In the genomic region with DNA sequence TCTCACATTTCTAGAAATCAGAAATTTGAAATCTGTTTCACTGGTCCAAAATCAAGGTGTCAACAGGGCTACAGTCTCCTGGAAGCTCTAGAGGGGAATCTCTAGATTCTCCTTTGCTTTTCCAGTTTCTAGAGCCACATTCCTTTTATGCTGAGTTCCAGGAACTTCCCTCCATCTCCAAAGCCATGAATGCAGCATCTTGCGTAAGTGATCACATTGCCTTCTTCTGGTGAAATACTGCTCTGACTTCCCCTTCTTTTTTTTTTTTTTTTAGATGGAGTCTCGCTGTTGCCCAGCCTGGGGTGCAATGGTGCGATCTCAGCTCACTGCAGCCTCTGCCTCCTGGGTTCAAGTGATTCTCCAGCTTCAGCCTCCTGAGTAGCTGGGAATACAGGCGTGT, we compare ENCODE assay signal across 23 cellular contexts. TPM values are rescaled to one million over a fixed set of nuclear protein-coding genes. Genes with fewer than 3 reads are reported as not detected.
DNase-seq lines count a peak whose midpoint lies in the region; ATAC-seq and TF ChIP-seq lines count a peak whose summit lies in the region.
"Had no signal": no experiment of that assay in that cellular context is flagged by ENCODE, and none has a peak within 500 bp of the region (broad histone marks: within the 10 kb centered on the region; RNA-seq: fewer than 3 reads in every experiment).

No MANE protein-coding gene starts in this region.

- no peaks in the 10 kb centered on the region for H3K4me1 Mint-ChIP-seq in MCF 10A (ENCODE audit: insufficient read depth, unreplicated experiment)

- no peak overlapping the region for H3K27ac ChIP-seq in breast epithelium
- no peak overlapping the region for H3K27ac ChIP-seq in vagina
- H3K27ac ChIP-seq: PC-9, RWPE1, SJCRH30 had no signal

- POLR2A ChIA-PET in MCF 10A (lab: Yijun Ruan, JAX), result no interaction called here

- no peak for ATAC-seq in GM21360 (IDR thresholded peaks at IDR 0.05; ENCODE audit: unreplicated experiment)
- ATAC-seq in HG03095 (IDR thresholded peaks at IDR 0.05; ENCODE audit: unreplicated experiment), result no peak
- no peak for ATAC-seq in GM19463 (IDR thresholded peaks at IDR 0.05; ENCODE audit: unreplicated experiment)
- ATAC-seq: CD8-positive, alpha-beta T cell; HCT116 had no signal

- H3K27me3 ChIP-seq in breast epithelium (no peaks in the 10 kb centered on the region), vagina (no peaks in the 10 kb centered on the region)
- H3K27me3 ChIP-seq: SJCRH30 had no signal

- no TSS peak for BruUV-seq in MCF 10A (replicated peaks; lab: Mats Ljungman, UMichigan)

- H3K27ac Mint-ChIP-seq in MCF 10A (ENCODE audit: low read depth, unreplicated experiment), result no peak overlapping the region
- H3K27ac Mint-ChIP-seq: CD8-positive, alpha-beta T cell had no signal

- in situ Hi-C loops in SK-MEL-5 (cut with HindIII; ENCODE audit: low pct_unique_long_range_greater_than_20kb, low sequenced_read_pairs), result no loop called here

- no peaks in the 10 kb centered on the region for H3K36me3 Mint-ChIP-seq in MCF 10A (ENCODE audit: insufficient read depth, unreplicated experiment)
- H3K36me3 Mint-ChIP-seq: CD8-positive, alpha-beta T cell had no signal

- no peak overlapping the region for H3K4me3 ChIP-seq in breast epithelium
- no peak overlapping the region for H3K4me3 ChIP-seq in fibroblast of pulmonary artery (replicated peaks; ENCODE audit: low read depth, low read length)
- no peak overlapping the region for H3K4me3 ChIP-seq in vagina
- H3K4me3 ChIP-seq: PC-9, SJCRH30 had no signal

- DNase-seq in MCF 10A (ENCODE audit: unreplicated experiment) (peak; percentile 29), breast epithelium (ENCODE audit: low spot score in 2 of 2) (no peak), SK-MEL-5 (ENCODE audit: low read depth, low spot score) (peak; percentile 27), fibroblast of pulmonary artery (ENCODE audit: low read depth) (peak; percentile 15), vagina (ENCODE audit: extremely low spot score in 2 of 2) (no peak)
- DNase-seq: CD8-positive, alpha-beta T cell; DMS53; EL; GOT3; KG1; NCI-H1092 treated with DMSO at 0.1 percent for 48 hours; NCI-H2081; NCI-H2171 treated with DMSO at 0.1 percent for 48 hours; NCI-H774; PC-9; SJCRH30; SW 1271 had no signal

- H3K4me1 ChIP-seq in breast epithelium, result no peaks in the 10 kb centered on the region
- H3K4me1 ChIP-seq in vagina, result no peaks in the 10 kb centered on the region
- H3K4me1 ChIP-seq: SJCRH30 had no signal

- no peaks in the 10 kb centered on the region for H3K27me3 Mint-ChIP-seq in MCF 10A (ENCODE audit: insufficient read depth, unreplicated experiment)

- H3K4me3 Mint-ChIP-seq in MCF 10A (ENCODE audit: unreplicated experiment), result no peak overlapping the region
- H3K4me3 Mint-ChIP-seq: CD8-positive, alpha-beta T cell had no signal

- H3K9me3 ChIP-seq in breast epithelium (no peaks in the 10 kb centered on the region), vagina (no peaks in the 10 kb centered on the region)
- H3K9me3 ChIP-seq: SJCRH30 had no signal

- no peaks in the 10 kb centered on the region for H3K9me3 Mint-ChIP-seq in MCF 10A (ENCODE audit: unreplicated experiment)
- H3K9me3 Mint-ChIP-seq: CD8-positive, alpha-beta T cell had no signal

- TF ChIP-seq POLR2A in breast epithelium (IDR thresholded peaks at IDR 0.05), result no peak
- TF ChIP-seq POLR2A in vagina (IDR thresholded peaks at IDR 0.05), result no peak

- CTCF ChIA-PET in MCF 10A (lab: Yijun Ruan, JAX), result interaction anchor here (0.6 to 0.7 kb wide), 2 partner anchors 12 to 1393 kb away, joined by 3 read pairs; no protein-coding TSS in a partner anchor

- TF ChIP-seq CTCF in MCF 10A (IDR thresholded peaks at IDR 0.05; ENCODE audit: unreplicated experiment) (no peak), breast epithelium (IDR thresholded peaks at IDR 0.05) (no peak), fibroblast of pulmonary artery (IDR thresholded peaks at IDR 0.05; ENCODE audit: low read length, missing control alignments) (no peak), vagina (IDR thresholded peaks at IDR 0.05) (no peak)

- intact Hi-C loops in MCF 10A (cut with micrococcal nuclease), result no loop called here
- intact Hi-C loops in breast epithelium (cut with DNase I; ENCODE audit: low total_unique reads), result no loop called here
- intact Hi-C loops in vagina (cut with DNase I), result no loop called here

- H3K36me3 ChIP-seq in breast epithelium (no peaks in the 10 kb centered on the region), vagina (no peaks in the 10 kb centered on the region)
- H3K36me3 ChIP-seq: SJCRH30 had no signal

RNA-seq across cellular contexts. Expression of a gene that starts 23.8 kb away (rescaled TPM):
- not detected in 2 replicates for total RNA-seq in MCF 10A (2022)
- total RNA-seq in breast epithelium, result 1 to 10 TPM in 2 of 3 donors, not detected in 1; 1.3 to 3.0 TPM
- not detected in 2 replicates for total RNA-seq in SK-MEL-5 (2014; rRNA removed; shearing (Covaris generic))
- polyA plus RNA-seq in SK-MEL-5 (2015; cell fraction: cytosol; rRNA removed), result not detected in 2 replicates
- polyA plus RNA-seq in SK-MEL-5 (2015; cell fraction: nucleus; rRNA removed), result not detected in 2 replicates
- not detected for total RNA-seq in vagina
- total RNA-seq: CD8-positive, alpha-beta T cell; SJCRH30 had no signal
- polyA plus RNA-seq: BJ had no signal

Comparison
In these comparisons a context has a peak if more than half of its experiments do, and no peak if none do; other contexts are left out.
1. DNase-seq: peak in MCF 10A (single experiment), SK-MEL-5 (single experiment) and fibroblast of pulmonary artery (single experiment); none in breast epithelium (0 of 2) and vagina (0 of 2).